24 cellular contexts compared by ENCODE assay signal in genomic region chr1:199529324-199529723, GRCh38.
"Had no signal": no experiment of that assay in that cellular context is flagged by ENCODE, and none has a peak within 500 bp of the region (broad histone marks: within the 10 kb centered on the region; RNA-seq: fewer than 3 reads in every experiment).

No MANE protein-coding gene starts in this region.

- H3K9me3 Mint-ChIP-seq: activated CD4-positive, alpha-beta memory T cell treated with anti-CD3 and anti-CD28 coated beads, Interleukin-2, amount 10 ng/mL, durations not matched to agents 7 days and 5 days had no signal

- H3K27me3 Mint-ChIP-seq: activated CD4-positive, alpha-beta T cell treated with anti-CD3 and anti-CD28 coated beads, Interleukin-2, amount 10 ng/mL, durations not matched to agents 24 days and 14 days; activated naive CD8-positive, alpha-beta T cell treated with anti-CD3 and anti-CD28 coated beads, Interleukin-2, amount 10 ng/mL, durations not matched to agents 7 days and 5 days; naive B cell; stimulated activated naive CD8-positive, alpha-beta T cell treated with anti-CD3 and anti-CD28 coated beads, Interleukin-15, Interleukin-2, amounts not matched to agents 100 ng/mL and 50 ng/mL, for 24 hours; T-helper 17 cell had no signal

- H3K4me3 Mint-ChIP-seq: activated CD4-positive, alpha-beta memory T cell treated with anti-CD3 and anti-CD28 coated beads, Interleukin-2, amount 10 ng/mL, durations not matched to agents 7 days and 5 days; activated CD4-positive, alpha-beta T cell treated with anti-CD3 and anti-CD28 coated beads, Interleukin-2, amount 10 ng/mL, durations not matched to agents 24 days and 14 days; activated naive CD4-positive, alpha-beta T cell treated with anti-CD3 and anti-CD28 coated beads for 36 hours; activated naive CD8-positive, alpha-beta T cell treated with anti-CD3 and anti-CD28 coated beads, Interleukin-2, amount 10 ng/mL, durations not matched to agents 7 days and 5 days; activated T-cell treated with anti-CD3 and anti-CD28 coated beads, Interleukin-2, amount 50 U/mL, for 72 hours; endodermal cell; naive B cell; neural crest cell; stimulated activated naive CD8-positive, alpha-beta T cell treated with anti-CD3 and anti-CD28 coated beads, Interleukin-15, Interleukin-2, amounts not matched to agents 100 ng/mL and 50 ng/mL, for 24 hours; T-helper 17 cell had no signal

- H3K36me3 Mint-ChIP-seq: activated naive CD8-positive, alpha-beta T cell treated with anti-CD3 and anti-CD28 coated beads, Interleukin-2, amount 10 ng/mL, durations not matched to agents 7 days and 5 days had no signal

- H3K4me1 Mint-ChIP-seq: activated CD4-positive, alpha-beta memory T cell treated with anti-CD3 and anti-CD28 coated beads, Interleukin-2, amount 10 ng/mL, durations not matched to agents 7 days and 5 days; activated CD4-positive, alpha-beta T cell treated with anti-CD3 and anti-CD28 coated beads, Interleukin-2, amount 10 ng/mL, durations not matched to agents 24 days and 14 days; activated naive CD8-positive, alpha-beta T cell treated with anti-CD3 and anti-CD28 coated beads, Interleukin-2, amount 10 ng/mL, durations not matched to agents 7 days and 5 days; endodermal cell; neural crest cell; T-helper 17 cell had no signal

- H3K27me3 ChIP-seq: heart right ventricle, spleen, thyroid gland, upper lobe of right lung had no signal

- H3K4me1 ChIP-seq: heart right ventricle, lower lobe of right lung, spleen, thyroid gland, upper lobe of right lung had no signal

- H3K27ac ChIP-seq: epithelial cell of prostate, heart right ventricle, lower lobe of right lung, spleen, thyroid gland, upper lobe of right lung had no signal

- H3K36me3 ChIP-seq: heart right ventricle, lower lobe of right lung, spleen, thyroid gland, upper lobe of right lung had no signal

- DNase-seq: activated CD4-positive, alpha-beta memory T cell treated with anti-CD3 and anti-CD28 coated beads, Interleukin-2, amount 10 ng/mL, durations not matched to agents 7 days and 5 days; activated CD4-positive, alpha-beta T cell treated with anti-CD3 and anti-CD28 coated beads, Interleukin-2, amount 10 ng/mL, durations not matched to agents 24 days and 14 days; activated effector memory CD4-positive, alpha-beta T cell treated with Interleukin-2 at 50 U/mL for 16 hours; activated naive CD4-positive, alpha-beta T cell treated with anti-CD3 and anti-CD28 coated beads for 36 hours; activated naive CD8-positive, alpha-beta T cell treated with anti-CD3 and anti-CD28 coated beads, Interleukin-2, amount 10 ng/mL, durations not matched to agents 7 days and 5 days; activated T-cell treated with anti-CD3 and anti-CD28 coated beads, Interleukin-2, amount 50 U/mL, for 72 hours; amygdala; cerebellar nuclear complex; cortex of kidney; endodermal cell; heart right ventricle; kidney; lower lobe of right lung; naive B cell; retina; spleen; stimulated activated CD4-positive, alpha-beta T cell treated with anti-CD3 and anti-CD28 coated beads, Interleukin-4, amount 100 ng/mL, for 24 hours; substantia nigra; T-helper 17 cell; thyroid gland; upper lobe of right lung had no signal

- H3K9me3 ChIP-seq: thyroid gland, upper lobe of right lung had no signal

- H3K27ac Mint-ChIP-seq: activated CD4-positive, alpha-beta memory T cell treated with anti-CD3 and anti-CD28 coated beads, Interleukin-2, amount 10 ng/mL, durations not matched to agents 7 days and 5 days; activated CD4-positive, alpha-beta T cell treated with anti-CD3 and anti-CD28 coated beads, Interleukin-2, amount 10 ng/mL, durations not matched to agents 24 days and 14 days; activated naive CD4-positive, alpha-beta T cell treated with anti-CD3 and anti-CD28 coated beads for 36 hours; activated naive CD8-positive, alpha-beta T cell treated with anti-CD3 and anti-CD28 coated beads, Interleukin-2, amount 10 ng/mL, durations not matched to agents 7 days and 5 days; activated T-cell treated with anti-CD3 and anti-CD28 coated beads, Interleukin-2, amount 50 U/mL, for 72 hours; endodermal cell; stimulated activated naive CD8-positive, alpha-beta T cell treated with anti-CD3 and anti-CD28 coated beads, Interleukin-15, Interleukin-2, amounts not matched to agents 100 ng/mL and 50 ng/mL, for 24 hours; T-helper 17 cell had no signal

- H3K4me3 ChIP-seq: heart right ventricle, lower lobe of right lung, spleen, thyroid gland, upper lobe of right lung had no signal
